ENCODE assay signal across 1 cellular context in the genomic region with DNA sequence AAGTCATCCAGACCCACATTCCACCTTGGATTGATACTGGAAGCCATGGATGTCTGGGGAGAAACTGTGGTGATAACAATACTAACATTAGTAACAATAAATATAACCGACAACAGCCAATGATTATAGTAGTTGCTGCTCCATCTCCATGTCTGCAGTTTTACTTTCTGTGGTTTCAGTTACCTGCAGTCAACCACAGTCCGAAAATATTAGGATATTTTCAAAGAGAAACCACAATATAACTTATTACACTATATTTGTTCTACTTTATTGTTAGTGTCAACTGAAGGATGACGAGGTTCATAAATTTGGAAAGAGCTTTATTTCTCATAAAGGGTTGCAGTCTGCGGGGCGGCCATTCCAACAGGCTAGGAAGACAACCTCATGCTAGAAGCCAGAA.
TF ChIP-seq lines count a peak whose summit lies in the region.

No MANE protein-coding gene starts in this region.

TF ChIP-seq in GM12878, 131 proteins besides CTCF, POLR2A, EP300 and RAD21:
- TF ChIP-seq ZBTB40 (IDR thresholded peaks at IDR 0.05; ENCODE audit: borderline replicate concordance) (no peak), NFIC (IDR thresholded peaks at IDR 0.05; ENCODE audit: low read depth, low read length) (peak; percentile 52; the same call in 1 of the 2 replicates), RUNX3 (IDR thresholded peaks at IDR 0.05; ENCODE audit: low read length) (peak; percentile 90), CEBPB (IDR thresholded peaks at IDR 0.05; ENCODE audit: borderline replicate concordance in 1 of 2, low read depth in 2 of 2, low read length in 2 of 2) (no peak), ZNF24 (IDR thresholded peaks at IDR 0.05) (no peak)
- TF ChIP-seq, protein P1, sequence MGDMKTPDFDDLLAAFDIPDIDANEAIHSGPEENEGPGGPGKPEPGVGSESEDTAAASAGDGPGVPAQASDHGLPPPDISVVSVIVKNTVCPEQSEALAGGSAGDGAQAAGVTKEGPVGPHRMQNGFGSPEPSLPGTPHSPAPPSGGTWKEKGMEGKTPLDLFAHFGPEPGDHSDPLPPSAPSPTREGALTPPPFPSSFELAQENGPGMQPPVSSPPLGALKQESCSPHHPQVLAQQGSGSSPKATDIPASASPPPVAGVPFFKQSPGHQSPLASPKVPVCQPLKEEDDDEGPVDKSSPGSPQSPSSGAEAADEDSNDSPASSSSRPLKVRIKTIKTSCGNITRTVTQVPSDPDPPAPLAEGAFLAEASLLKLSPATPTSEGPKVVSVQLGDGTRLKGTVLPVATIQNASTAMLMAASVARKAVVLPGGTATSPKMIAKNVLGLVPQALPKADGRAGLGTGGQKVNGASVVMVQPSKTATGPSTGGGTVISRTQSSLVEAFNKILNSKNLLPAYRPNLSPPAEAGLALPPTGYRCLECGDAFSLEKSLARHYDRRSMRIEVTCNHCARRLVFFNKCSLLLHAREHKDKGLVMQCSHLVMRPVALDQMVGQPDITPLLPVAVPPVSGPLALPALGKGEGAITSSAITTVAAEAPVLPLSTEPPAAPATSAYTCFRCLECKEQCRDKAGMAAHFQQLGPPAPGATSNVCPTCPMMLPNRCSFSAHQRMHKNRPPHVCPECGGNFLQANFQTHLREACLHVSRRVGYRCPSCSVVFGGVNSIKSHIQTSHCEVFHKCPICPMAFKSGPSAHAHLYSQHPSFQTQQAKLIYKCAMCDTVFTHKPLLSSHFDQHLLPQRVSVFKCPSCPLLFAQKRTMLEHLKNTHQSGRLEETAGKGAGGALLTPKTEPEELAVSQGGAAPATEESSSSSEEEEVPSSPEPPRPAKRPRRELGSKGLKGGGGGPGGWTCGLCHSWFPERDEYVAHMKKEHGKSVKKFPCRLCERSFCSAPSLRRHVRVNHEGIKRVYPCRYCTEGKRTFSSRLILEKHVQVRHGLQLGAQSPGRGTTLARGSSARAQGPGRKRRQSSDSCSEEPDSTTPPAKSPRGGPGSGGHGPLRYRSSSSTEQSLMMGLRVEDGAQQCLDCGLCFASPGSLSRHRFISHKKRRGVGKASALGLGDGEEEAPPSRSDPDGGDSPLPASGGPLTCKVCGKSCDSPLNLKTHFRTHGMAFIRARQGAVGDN (IDR thresholded peaks at IDR 0.05), result no peak
